In genomic region chr2:216583157-216583556, GRCh38 we compare ENCODE assay signal across 16 cellular contexts. TPM values are rescaled to one million over a fixed set of nuclear protein-coding genes. Genes with fewer than 3 reads are reported as not detected.
DNase-seq lines count a peak whose midpoint lies in the region; TF ChIP-seq lines count a peak whose summit lies in the region.
"Had no signal": no experiment of that assay in that cellular context is flagged by ENCODE, and none has a peak within 500 bp of the region (broad histone marks: within the 10 kb centered on the region; RNA-seq: fewer than 3 reads in every experiment).

No MANE protein-coding gene starts in this region.

- H3K36me3 Mint-ChIP-seq in HFFc6 (ENCODE audit: low read depth): no peaks in the 10 kb centered on the region
- H3K36me3 Mint-ChIP-seq: activated naive CD8-positive, alpha-beta T cell treated with anti-CD3 and anti-CD28 coated beads, Interleukin-2, amount 10 ng/mL, durations not matched to agents 7 days and 5 days had no signal

- peaks cover 3% of the 10 kb centered on the region; the same call in 1 of the 2 replicates for H3K9me3 Mint-ChIP-seq in HFFc6
- H3K9me3 Mint-ChIP-seq: activated B cell treated with CpG ODN at 0.5 μM for 24 hours had no signal

- 60% methylated on average over 8 of the region's 8 CpGs for WGBS in hepatocyte (ENCODE audit: low lambda C conversion rate, missing lambda C conversion rate)

- no peaks in the 10 kb centered on the region for H3K27me3 ChIP-seq in hepatocyte

- peaks cover 4% of the 10 kb centered on the region for H3K4me1 ChIP-seq in hepatocyte (ENCODE audit: insufficient read depth)
- H3K4me1 ChIP-seq: foreskin keratinocyte had no signal

- H3K4me3 Mint-ChIP-seq in HFFc6: no peak overlapping the region
- H3K4me3 Mint-ChIP-seq: activated B cell treated with CpG ODN at 0.5 μM for 24 hours; activated naive CD8-positive, alpha-beta T cell treated with anti-CD3 and anti-CD28 coated beads, Interleukin-2, amount 10 ng/mL, durations not matched to agents 7 days and 5 days; immature natural killer cell had no signal

- H3K4me1 Mint-ChIP-seq in HFFc6 (ENCODE audit: low read depth): peaks cover 15% of the 10 kb centered on the region
- H3K4me1 Mint-ChIP-seq: activated B cell treated with CpG ODN at 0.5 μM for 24 hours had no signal

- in situ Hi-C loops in astrocyte of the cerebellum (cut with HindIII; ENCODE audit: low sequenced_read_pairs): no loop called here

- no peaks in the 10 kb centered on the region for H3K36me3 ChIP-seq in hepatocyte (replicated peaks; ENCODE audit: insufficient read depth, low read depth)

- peak overlapping the region; percentile 41 for H3K4me2 ChIP-seq in hepatocyte

- H3K9me3 ChIP-seq in hepatocyte (ENCODE audit: low read depth): no peaks in the 10 kb centered on the region
- H3K9me3 ChIP-seq: mucosa of descending colon had no signal

- H3K4me3 ChIP-seq in astrocyte of the cerebellum (ENCODE audit: low read depth, low read length) (no peak overlapping the region), hepatocyte (no peak overlapping the region)
- H3K4me3 ChIP-seq: mucosa of descending colon had no signal

- DNase-seq in AG08395 (ENCODE audit: low spot score): peak; percentile 68
- peak; percentile 60 for DNase-seq in HFFc6
- DNase-seq in astrocyte of the cerebellum (ENCODE audit: low read depth): peak; percentile 84
- DNase-seq in hepatocyte (ENCODE audit: low spot score): peak; percentile 73
- no peak for DNase-seq in T-helper 9 cell
- DNase-seq in SHP77 (lab: John Stamatoyannopoulos, UW): no peak
- DNase-seq in activated naive CD4-positive, alpha-beta T cell treated with anti-CD3 and anti-CD28 coated beads, Interleukin-2, amount 50 U/mL, for 16 hours: no peak
- DNase-seq in cerebellum (ENCODE audit: low spot score): no peak
- DNase-seq: activated B cell treated with CpG ODN at 0.5 μM for 24 hours; activated naive CD8-positive, alpha-beta T cell treated with anti-CD3 and anti-CD28 coated beads, Interleukin-2, amount 10 ng/mL, durations not matched to agents 7 days and 5 days; AML-193; DMS79 treated with DMSO at 0.1 percent for 48 hours; dorsolateral prefrontal cortex; immature natural killer cell; mucosa of descending colon had no signal

- H3K27ac Mint-ChIP-seq in HFFc6: no peak overlapping the region
- H3K27ac Mint-ChIP-seq: activated B cell treated with CpG ODN at 0.5 μM for 24 hours; activated naive CD8-positive, alpha-beta T cell treated with anti-CD3 and anti-CD28 coated beads, Interleukin-2, amount 10 ng/mL, durations not matched to agents 7 days and 5 days; immature natural killer cell had no signal

- no peak overlapping the region for H2AFZ ChIP-seq in hepatocyte

- H4K20me1 ChIP-seq in hepatocyte (ENCODE audit: insufficient read depth, poor library complexity, severe bottlenecking): no peaks in the 10 kb centered on the region

- H3K27ac ChIP-seq in hepatocyte: peak overlapping the region; percentile 58
- H3K27ac ChIP-seq: foreskin keratinocyte had no signal

- H3K79me2 ChIP-seq in hepatocyte: no peaks in the 10 kb centered on the region

- no peaks in the 10 kb centered on the region for H3K9me2 ChIP-seq in hepatocyte (replicated peaks; ENCODE audit: insufficient read depth)

- H3K27me3 Mint-ChIP-seq in HFFc6 (ENCODE audit: insufficient read depth): peaks cover 59% of the 10 kb centered on the region

- no peak for TF ChIP-seq CTCF in HFFc6 (IDR thresholded peaks at IDR 0.05)
- TF ChIP-seq CTCF in astrocyte of the cerebellum (IDR thresholded peaks at IDR 0.05; ENCODE audit: low read depth, low read length, missing control alignments): no peak
- TF ChIP-seq CTCF in hepatocyte (IDR thresholded peaks at IDR 0.05; ENCODE audit: poor library complexity): no peak

RNA-seq across cellular contexts. Expression of gene IGFBP2, which starts 50.1 kb away (rescaled TPM):
- total RNA-seq in HFFc6 (2021; fragmentation: NEBNext Ultra II Directional; extraction: Animal tissue kit (Norgen Biotek cat#: 25700)): under 1 TPM in 2 of 6 experiments, not detected in 4; 0.28 to 0.40 TPM
- total RNA-seq in hepatocyte: 163 and 231 TPM in 2 replicates
- polyA plus RNA-seq in hepatocyte: 338 and 351 TPM in 2 replicates
- 101 TPM for total RNA-seq in cerebellum
- total RNA-seq: activated B cell treated with CpG ODN at 0.5 μM for 24 hours had no signal

Comparison
In these comparisons a context has a peak if more than half of its experiments do, and no peak if none do; other contexts are left out.
1. DNase-seq: peak in AG08395 (single experiment), HFFc6 (single experiment), astrocyte of the cerebellum (single experiment) and hepatocyte (single experiment); none in T-helper 9 cell (single experiment), SHP77 (0 of 2), activated naive CD4-positive, alpha-beta T cell treated with anti-CD3 and anti-CD28 coated beads, Interleukin-2, amount 50 U/mL, for 16 hours (single experiment) and cerebellum (single experiment).
2. RNA of gene IGFBP2, which starts 50.1 kb away (total RNA-seq): 163 to 231 TPM in hepatocyte and 101 TPM in cerebellum (single experiment); 0.28 to 0.40 TPM in HFFc6; every median in the first group is over 10 times any median in the second.